In genomic region chr7:158129037-158130022, GRCh38 we compare ENCODE assay signal across 18 cellular contexts.
"Had no signal": no experiment of that assay in that cellular context is flagged by ENCODE, and none has a peak within 500 bp of the region (broad histone marks: within the 10 kb centered on the region; RNA-seq: fewer than 3 reads in every experiment).

No MANE protein-coding gene starts in this region.

- H3K4me3 ChIP-seq: gastrocnemius medialis, lung, testis had no signal

- H3K36me3 ChIP-seq: gastrocnemius medialis had no signal

- DNase-seq: activated CD8-positive, alpha-beta memory T cell treated with anti-CD3 and anti-CD28 coated beads, Interleukin-2, amount 50 U/mL, for 48 hours; activated CD8-positive, alpha-beta T cell treated with anti-CD3 and anti-CD28 coated beads for 36 hours; activated naive CD4-positive, alpha-beta T cell treated with anti-CD3 and anti-CD28 coated beads for 36 hours; central memory CD4-positive, alpha-beta T cell; cortex of kidney; effector CD8-positive, alpha-beta T cell; gastrocnemius medialis; left colon; stimulated activated CD4-positive, alpha-beta T cell treated with anti-CD3 and anti-CD28 coated beads, Interleukin-4, amount 100 ng/mL, for 1 hour; stimulated activated CD8-positive, alpha-beta memory T cell treated with anti-CD3 and anti-CD28 coated beads, Interleukin-4, amount 100 ng/mL, for 48 hours; stimulated activated naive CD8-positive, alpha-beta T cell treated with anti-CD3 and anti-CD28 coated beads, Interleukin-15, Interleukin-2, amounts not matched to agents 100 U/mL and 50 U/mL, for 24 hours; T-cell; T1000; testis had no signal

- H3K9me3 ChIP-seq: gastrocnemius medialis, testis had no signal

- H3K4me1 ChIP-seq: gastrocnemius medialis, testis had no signal

- H3K27me3 ChIP-seq: gastrocnemius medialis, testis had no signal

- ATAC-seq: activated CD8-positive, alpha-beta T cell treated with anti-CD3 and anti-CD28 coated beads for 36 hours; gastrocnemius medialis; left colon; natural killer cell treated with Interleukin-12 subunit alpha and Interleukin-12 subunit beta and Interleukin-15 and Interleukin-18, amount 100 ng/mL, for 72 hours; stimulated activated naive CD8-positive, alpha-beta T cell treated with anti-CD3 and anti-CD28 coated beads, Interleukin-15, Interleukin-2, amounts not matched to agents 100 U/mL and 50 U/mL, for 24 hours; T-cell had no signal

- H3K27ac ChIP-seq: epithelial cell of prostate, gastrocnemius medialis, testis, VCaP had no signal
